ENCODE assay signal across 14 cellular contexts in the genomic region with DNA sequence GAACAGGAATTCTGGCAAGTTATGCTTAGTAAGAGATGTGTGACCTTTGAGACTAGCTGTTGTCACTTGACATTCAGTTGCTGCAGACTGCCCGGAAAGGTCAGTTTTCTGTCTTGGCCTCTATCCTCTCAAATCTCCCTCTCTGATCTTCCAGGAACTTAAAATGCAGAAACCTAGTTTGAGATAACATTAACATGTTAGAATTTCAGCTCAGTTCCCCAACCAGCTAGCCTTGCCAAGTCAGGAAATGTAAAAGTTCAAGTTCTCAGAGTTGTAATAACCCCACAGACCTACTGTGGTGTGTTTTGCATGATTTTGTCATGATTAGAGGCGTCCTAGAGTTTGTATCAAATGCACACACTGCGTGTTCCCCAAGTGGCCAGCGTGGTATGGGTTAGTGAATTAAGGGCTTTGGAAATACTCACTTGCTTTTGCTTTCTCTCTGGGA. TPM values are rescaled to one million over a fixed set of nuclear protein-coding genes. Genes with fewer than 3 reads are reported as not detected.
A peak's percentile ranks its signal among the peaks of the same experiment; 100 is the strongest.
DNase-seq lines count a peak whose midpoint lies in the region; ATAC-seq, FAIRE-seq and TF ChIP-seq lines count a peak whose summit lies in the region.
"Had no signal": no experiment of that assay in that cellular context is flagged by ENCODE, and none has a peak within 500 bp of the region (broad histone marks: within the 10 kb centered on the region; RNA-seq: fewer than 3 reads in every experiment).

No MANE protein-coding gene starts in this region.

- BruUV-seq in endothelial cell of umbilical vein (replicated peaks; lab: Mats Ljungman, UMichigan), result no TSS peak

- H3K27me3 ChIP-seq in endothelial cell of umbilical vein (ENCODE audit: control insufficient read depth in 2 of 2, insufficient read depth in 2 of 2, low read length in 2 of 2) (no peaks in the 10 kb centered on the region), upper lobe of left lung (no peaks in the 10 kb centered on the region)
- H3K27me3 ChIP-seq: transverse colon had no signal

- peak overlapping the region; percentile 2 for H3K27ac Mint-ChIP-seq in activated naive CD4-positive, alpha-beta T cell treated with anti-CD3 and anti-CD28 coated beads for 36 hours
- H3K27ac Mint-ChIP-seq in T-cell, result peak overlapping the region in 1 of 2 donors; percentile 64
- H3K27ac Mint-ChIP-seq in stimulated activated naive B cell treated with anti-CD40 and anti-IgM and Interleukin-4, amounts not matched to agents 10 μg/mL and 1 μg/mL and 100 μg/mL, for 72 hours, result peak overlapping the region; percentile 70

- TF ChIP-seq POLR2A in endothelial cell of umbilical vein (IDR thresholded peaks at IDR 0.05; ENCODE audit: low read depth, low read length) (no peak), upper lobe of left lung (IDR thresholded peaks at IDR 0.05) (no peak)

- no peak for TF ChIP-seq CTCF in endothelial cell of umbilical vein (IDR thresholded peaks at IDR 0.05; ENCODE audit: extremely low read depth in 1 of 2, insufficient read depth in 1 of 2, low read depth in 1 of 2, low read length in 2 of 2)
- TF ChIP-seq CTCF in upper lobe of left lung (IDR thresholded peaks at IDR 0.05), result no peak

- ATAC-seq in T-cell (replicated peaks in 1 of 4) (peak in 1 of 4 experiments; percentile 34), upper lobe of left lung (ENCODE audit: low FRiP score in 2 of 2) (no peak), GM18907 (IDR thresholded peaks at IDR 0.05; ENCODE audit: unreplicated experiment) (no peak)
- ATAC-seq in stimulated activated naive B cell treated with anti-CD40 and anti-IgM and Interleukin-4, amounts not matched to agents 10 μg/mL and 1 μg/mL and 100 μg/mL, for 72 hours (replicated peaks), result peak; percentile 20 to 44

- H3K27ac ChIP-seq in endothelial cell of umbilical vein (ENCODE audit: insufficient read depth, low read depth, low read length) (no peak overlapping the region), upper lobe of left lung (no peak overlapping the region)
- H3K27ac ChIP-seq: dorsolateral prefrontal cortex had no signal

- WGBS in upper lobe of left lung, 2 donors, result 72 to 77% methylated on average over 4 of the region's 4 CpGs

- H3K4me3 ChIP-seq in endothelial cell of umbilical vein (replicated peaks in 1 of 3; ENCODE audit: insufficient read depth in 1 of 3, low read depth in 1 of 3, low read length in 3 of 3) (no peak overlapping the region), upper lobe of left lung (no peak overlapping the region)
- H3K4me3 ChIP-seq: dorsolateral prefrontal cortex, transverse colon had no signal

- no peaks in the 10 kb centered on the region for H3K9me1 ChIP-seq in endothelial cell of umbilical vein (replicated peaks; ENCODE audit: control insufficient read depth, extremely low read depth, insufficient read depth, low read length)

- H3K9ac ChIP-seq in endothelial cell of umbilical vein (replicated peaks; ENCODE audit: extremely low read depth, insufficient read depth, low read length), result no peak overlapping the region

- H3K4me3 Mint-ChIP-seq in activated naive CD4-positive, alpha-beta T cell treated with anti-CD3 and anti-CD28 coated beads for 36 hours, result no peak overlapping the region
- H3K4me3 Mint-ChIP-seq in T-cell, result peak overlapping the region in 2 of 3 donors; percentile 18 to 51
- peak overlapping the region; percentile 67 to 70 for H3K4me3 Mint-ChIP-seq in stimulated activated naive B cell treated with anti-CD40 and anti-IgM and Interleukin-4, amounts not matched to agents 10 μg/mL and 1 μg/mL and 100 μg/mL, for 72 hours

- H3K36me3 Mint-ChIP-seq in activated naive CD4-positive, alpha-beta T cell treated with anti-CD3 and anti-CD28 coated beads for 36 hours (ENCODE audit: low read depth), result peaks cover 6% of the 10 kb centered on the region
- peaks cover 11% of the 10 kb centered on the region for H3K36me3 Mint-ChIP-seq in T-cell
- peaks cover 37 to 45% of the 10 kb centered on the region in 2 donors for H3K36me3 Mint-ChIP-seq in stimulated activated naive B cell treated with anti-CD40 and anti-IgM and Interleukin-4, amounts not matched to agents 10 μg/mL and 1 μg/mL and 100 μg/mL, for 72 hours

- H3K9me3 ChIP-seq in endothelial cell of umbilical vein (replicated peaks; ENCODE audit: control insufficient read depth, insufficient read depth, low read length), result no peaks in the 10 kb centered on the region
- H3K9me3 ChIP-seq in upper lobe of left lung, result no peaks in the 10 kb centered on the region
- H3K9me3 ChIP-seq: transverse colon had no signal

- no peaks in the 10 kb centered on the region for H3K27me3 Mint-ChIP-seq in activated naive CD4-positive, alpha-beta T cell treated with anti-CD3 and anti-CD28 coated beads for 36 hours (ENCODE audit: low read depth)
- H3K27me3 Mint-ChIP-seq in T-cell, result no peaks in the 10 kb centered on the region
- H3K27me3 Mint-ChIP-seq in stimulated activated naive B cell treated with anti-CD40 and anti-IgM and Interleukin-4, amounts not matched to agents 10 μg/mL and 1 μg/mL and 100 μg/mL, for 72 hours, result no peaks in the 10 kb centered on the region

- no peaks in the 10 kb centered on the region for H3K9me3 Mint-ChIP-seq in activated naive CD4-positive, alpha-beta T cell treated with anti-CD3 and anti-CD28 coated beads for 36 hours
- no peaks in the 10 kb centered on the region for H3K9me3 Mint-ChIP-seq in T-cell
- no peaks in the 10 kb centered on the region for H3K9me3 Mint-ChIP-seq in stimulated activated naive B cell treated with anti-CD40 and anti-IgM and Interleukin-4, amounts not matched to agents 10 μg/mL and 1 μg/mL and 100 μg/mL, for 72 hours

- H3K36me3 ChIP-seq in endothelial cell of umbilical vein (ENCODE audit: control insufficient read depth in 2 of 2, extremely low read depth in 1 of 2, insufficient read depth in 2 of 2, low read length in 2 of 2) (peaks cover 0 to 3% of the 10 kb centered on the region in 2 experiments), upper lobe of left lung (no peaks in the 10 kb centered on the region)
- H3K36me3 ChIP-seq: transverse colon had no signal

- H3K4me2 ChIP-seq in endothelial cell of umbilical vein (ENCODE audit: insufficient read depth, low read length), result no peak overlapping the region

- CTCF ChIA-PET in activated naive CD4-positive, alpha-beta T cell treated with anti-CD3 and anti-CD28 coated beads for 36 hours (lab: Charles Lee), result interaction anchor here (1.0 to 1.5 kb wide), 2 partner anchors 149 to 151 kb away, joined by 3 to 4 read pairs; no protein-coding TSS in a partner anchor
- CTCF ChIA-PET in T-cell (lab: Charles Lee) (interaction anchor here in 1 of 2 donors (1.1 kb wide), 1 partner anchor 17 kb away, joined by 4 read pairs; no protein-coding TSS in a partner anchor), endothelial cell of umbilical vein (lab: Charles Lee) (no interaction called here)

- no peaks in the 10 kb centered on the region for H3K4me1 ChIP-seq in endothelial cell of umbilical vein (ENCODE audit: control insufficient read depth, extremely low read depth, insufficient read depth, low read length)
- H3K4me1 ChIP-seq in upper lobe of left lung, result peaks cover 11 to 29% (median 27%) of the 10 kb centered on the region in 4 donors
- H3K4me1 ChIP-seq: transverse colon had no signal

- peaks cover 40% of the 10 kb centered on the region for H3K4me1 Mint-ChIP-seq in activated naive CD4-positive, alpha-beta T cell treated with anti-CD3 and anti-CD28 coated beads for 36 hours (ENCODE audit: low read depth)
- H3K4me1 Mint-ChIP-seq in T-cell, result peaks cover 57 to 62% (median 61%) of the 10 kb centered on the region in 3 donors
- H3K4me1 Mint-ChIP-seq in stimulated activated naive B cell treated with anti-CD40 and anti-IgM and Interleukin-4, amounts not matched to agents 10 μg/mL and 1 μg/mL and 100 μg/mL, for 72 hours, result peaks cover 54 to 82% of the 10 kb centered on the region in 2 donors

- no peak for FAIRE-seq in endothelial cell of umbilical vein (lab: Jason Lieb, UNC)
- FAIRE-seq: G401.6, HTR-8/SVneo had no signal

- POLR2A ChIA-PET in T-cell (lab: Charles Lee), result no interaction called here
- POLR2A ChIA-PET in endothelial cell of umbilical vein (lab: Charles Lee), result no interaction called here

- intact Hi-C loops in activated naive CD4-positive, alpha-beta T cell treated with anti-CD3 and anti-CD28 coated beads for 36 hours (cut with micrococcal nuclease), result loop anchor here (2.0 to 5.0 kb wide), 4 partner anchors 46 to 373 kb away; partner anchors contain the start of gene DUSP22
- intact Hi-C loops in endothelial cell of umbilical vein (cut with micrococcal nuclease), result no loop called here

- H2AFZ ChIP-seq in endothelial cell of umbilical vein (ENCODE audit: low read depth, low read length), result no peak overlapping the region

- dilution Hi-C loops in endothelial cell of umbilical vein (cut with MboI; ENCODE audit: extremely low pct_ligation_motif_present, low sequenced_read_pairs), result no loop called here

- TF ChIP-seq EP300 in upper lobe of left lung (IDR thresholded peaks at IDR 0.05), result no peak

- no peaks in the 10 kb centered on the region for H3K79me2 ChIP-seq in endothelial cell of umbilical vein (ENCODE audit: control insufficient read depth, insufficient read depth, low read length)

- DNase-seq in activated naive CD4-positive, alpha-beta T cell treated with anti-CD3 and anti-CD28 coated beads for 36 hours, result peak; percentile 23
- DNase-seq in activated naive CD4-positive, alpha-beta T cell (lab: John Stamatoyannopoulos, UW), result no peak
- DNase-seq in T-cell (no peak), endothelial cell of umbilical vein (ENCODE audit: low read depth, low spot score) (peak; percentile 37), upper lobe of left lung (no peak), SHP77 (lab: John Stamatoyannopoulos, UW) (no peak)
- no peak for DNase-seq in stimulated activated naive B cell treated with anti-CD40 and anti-IgM and Interleukin-4, amounts not matched to agents 10 μg/mL and 1 μg/mL and 100 μg/mL, for 72 hours
- DNase-seq: dorsolateral prefrontal cortex, NCI-H2107, transverse colon had no signal

- no peaks in the 10 kb centered on the region for H4K20me1 ChIP-seq in endothelial cell of umbilical vein (replicated peaks; ENCODE audit: control insufficient read depth, extremely low read depth, insufficient read depth, low read length)

RNA-seq across cellular contexts. Expression of gene DUSP22, which starts 46.6 kb away (rescaled TPM):
- total RNA-seq in activated naive CD4-positive, alpha-beta T cell treated with anti-CD3 and anti-CD28 coated beads for 36 hours, result 10 to 100 TPM; 44.6 to 46.9 TPM
- total RNA-seq in T-cell (10 to 100 TPM; 32.0 to 52.4 (median 42.1) TPM), endothelial cell of umbilical vein (32.6 and 33.9 TPM in 2 replicates), upper lobe of left lung (100 to 1,000 TPM in 1 of 6 donors, 10 to 100 TPM in 5; 49.9 to 108 (median 63.8) TPM)
- polyA plus RNA-seq in endothelial cell of umbilical vein, result 16.1 and 23.2 TPM in 2 replicates
- polyA plus RNA-seq in endothelial cell of umbilical vein (2011; cell fraction: cytosol; rRNA removed), result 15.0 TPM in 2 replicates
- 44.1 and 52.3 TPM in 2 replicates for polyA plus RNA-seq in endothelial cell of umbilical vein (2011; cell fraction: nucleus; rRNA removed)
- polyA plus RNA-seq in endothelial cell of umbilical vein (2012), result 33.6 and 34.6 TPM in 2 replicates
- polyA minus RNA-seq in endothelial cell of umbilical vein, result 19.5 and 28.2 TPM in 2 replicates
- polyA minus RNA-seq in endothelial cell of umbilical vein (2011; cell fraction: cytosol; rRNA and poly(A)+ RNA removed), result 2.2 TPM
- polyA minus RNA-seq in endothelial cell of umbilical vein (2011; cell fraction: nucleus; rRNA and poly(A)+ RNA removed), result 17.2 and 20.1 TPM in 2 replicates

RNA-seq across cellular contexts. Expression of gene IRF4, which starts 52.7 kb away (rescaled TPM):
- total RNA-seq in activated naive CD4-positive, alpha-beta T cell treated with anti-CD3 and anti-CD28 coated beads for 36 hours, result 100 to 1,000 TPM; 500 to 504 TPM
- 10 to 100 TPM; 16.9 to 67.2 (median 28.4) TPM for total RNA-seq in T-cell
- total RNA-seq in endothelial cell of umbilical vein, result not detected in 2 replicates
- polyA plus RNA-seq in endothelial cell of umbilical vein, result not detected in 2 replicates
- polyA plus RNA-seq in endothelial cell of umbilical vein (2011; cell fraction: cytosol; rRNA removed), result 0.01 TPM in 1 of 2 replicates, not detected in the other
- not detected in 2 replicates for polyA plus RNA-seq in endothelial cell of umbilical vein (2011; cell fraction: nucleus; rRNA removed)
- not detected in 2 replicates for polyA plus RNA-seq in endothelial cell of umbilical vein (2012)
- not detected in 2 replicates for polyA minus RNA-seq in endothelial cell of umbilical vein
- polyA minus RNA-seq in endothelial cell of umbilical vein (2011; cell fraction: cytosol; rRNA and poly(A)+ RNA removed), result not detected
- not detected in 2 replicates for polyA minus RNA-seq in endothelial cell of umbilical vein (2011; cell fraction: nucleus; rRNA and poly(A)+ RNA removed)
- total RNA-seq in upper lobe of left lung, result 10 to 100 TPM in 1 of 6 donors, 1 to 10 TPM in 5; 1.6 to 10.5 (median 5.9) TPM
- total RNA-seq: renal cortical epithelial cell had no signal

Comparison
In these comparisons a context has a peak if more than half of its experiments do, and no peak if none do; other contexts are left out.
1. DNase-seq: peak in activated naive CD4-positive, alpha-beta T cell treated with anti-CD3 and anti-CD28 coated beads for 36 hours (single experiment) and endothelial cell of umbilical vein (single experiment); none in activated naive CD4-positive, alpha-beta T cell (0 of 4), T-cell (0 of 34), stimulated activated naive B cell treated with anti-CD40 and anti-IgM and Interleukin-4, amounts not matched to agents 10 μg/mL and 1 μg/mL and 100 μg/mL, for 72 hours (single experiment), upper lobe of left lung (0 of 2) and SHP77 (0 of 2).
2. ATAC-seq: peak in stimulated activated naive B cell treated with anti-CD40 and anti-IgM and Interleukin-4, amounts not matched to agents 10 μg/mL and 1 μg/mL and 100 μg/mL, for 72 hours (2 of 2); none in upper lobe of left lung (0 of 2) and GM18907 (single experiment).
3. RNA of gene IRF4, which starts 52.7 kb away (total RNA-seq): 500 to 504 TPM in activated naive CD4-positive, alpha-beta T cell treated with anti-CD3 and anti-CD28 coated beads for 36 hours; 16.9 to 67.2 TPM in T-cell, 1.6 to 10.5 TPM in upper lobe of left lung and not detected in endothelial cell of umbilical vein; every median in the first group is over 4 times any median in the second.